ENCODE assay signal across 1 cellular context in genomic region chr10:88974012-88974411, GRCh38.
TF ChIP-seq lines count a peak whose summit lies in the region.

No MANE protein-coding gene starts in this region.

TF ChIP-seq in GM12891, 5 proteins besides CTCF, POLR2A, EP300 and RAD21:
- TF ChIP-seq TAF1 (IDR thresholded peaks at IDR 0.05; ENCODE audit: low read depth, low read length) (no peak), SPI1 (IDR thresholded peaks at IDR 0.05; ENCODE audit: low read depth, low read length) (no peak), PAX5 (IDR thresholded peaks at IDR 0.05; ENCODE audit: insufficient read depth, low read length, severe bottlenecking) (no peak), POLR2AphosphoS5 (IDR thresholded peaks at IDR 0.05; ENCODE audit: low read depth, low read length) (no peak), POU2F2 (IDR thresholded peaks at IDR 0.05; ENCODE audit: low read depth, low read length) (no peak)
